ENCODE assay signal across 20 cellular contexts in the genomic region with DNA sequence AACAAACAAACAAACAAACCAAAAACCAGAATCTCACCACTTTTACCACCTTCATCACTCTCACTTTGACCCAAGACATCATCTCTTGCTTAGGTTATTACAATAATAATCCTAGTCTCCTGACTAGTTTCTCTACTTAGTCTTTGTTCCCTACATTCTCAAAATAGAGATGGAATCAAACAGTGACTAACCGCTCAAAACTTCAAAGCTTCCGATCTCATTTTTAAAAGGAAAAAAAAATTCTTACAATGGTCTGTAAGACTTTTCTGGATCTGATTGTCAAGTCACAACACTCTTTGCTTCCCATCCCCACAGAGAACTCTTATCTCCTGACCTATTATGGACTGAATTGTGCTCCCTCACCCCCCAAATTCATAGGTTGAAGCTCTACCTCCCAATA.
DNase-seq lines count a peak whose midpoint lies in the region; ATAC-seq, FAIRE-seq and TF ChIP-seq lines count a peak whose summit lies in the region.
"Had no signal": no experiment of that assay in that cellular context is flagged by ENCODE, and none has a peak within 500 bp of the region (broad histone marks: within the 10 kb centered on the region; RNA-seq: fewer than 3 reads in every experiment).

No MANE protein-coding gene starts in this region.

- no peak overlapping the region for H3K4me3 ChIP-seq in AG04450 (ENCODE audit: low read depth, low read length)
- H3K4me3 ChIP-seq in HEK293 (ENCODE audit: low read depth, low read length): no peak overlapping the region
- H3K4me3 ChIP-seq in brain microvascular endothelial cell (ENCODE audit: low read depth, low read length): no peak overlapping the region
- no peak overlapping the region for H3K4me3 ChIP-seq in neutrophil (ENCODE audit: low read depth in 1 of 2, low read length in 1 of 2)
- no peak overlapping the region for H3K4me3 ChIP-seq in left lung
- H3K4me3 ChIP-seq: cardiac muscle cell, esophagus muscularis mucosa, hepatocyte, transverse colon had no signal

- POLR2A ChIA-PET in AG04450 (lab: Yijun Ruan, JAX): no interaction called here
- POLR2A ChIA-PET in HEK293 (lab: Yijun Ruan, JAX): no interaction called here

- DNase-seq in AG04450 (ENCODE audit: low read depth, low spot score): no peak
- peak; percentile 14 for DNase-seq in brain microvascular endothelial cell
- no peak for DNase-seq in left lung
- DNase-seq in frontal cortex (ENCODE audit: low spot score in 2 of 2): no peak
- DNase-seq in NCI-H1417 (lab: John Stamatoyannopoulos, UW): no peak
- no peak for DNase-seq in NCI-H774 (lab: John Stamatoyannopoulos, UW)
- DNase-seq: activated CD4-positive, CD25-positive, alpha-beta regulatory T cell; activated naive CD8-positive, alpha-beta T cell treated with anti-CD3 and anti-CD28 coated beads, Interleukin-2, amount 10 ng/mL, durations not matched to agents 7 days and 5 days; islet precursor cell; KBM-7; NCI-H1092; NCI-H2107; NCI-H526; SIG-M5; transverse colon had no signal

- H3K9me3 ChIP-seq in AG04450 (ENCODE audit: control insufficient read depth, insufficient read depth, low read length) (no peaks in the 10 kb centered on the region), HEK293 (ENCODE audit: control insufficient read depth, insufficient read depth, low read depth, low read length) (no peaks in the 10 kb centered on the region), neutrophil (no peaks in the 10 kb centered on the region), left lung (no peaks in the 10 kb centered on the region)
- H3K9me3 ChIP-seq: esophagus muscularis mucosa, transverse colon had no signal

- in situ Hi-C loops in brain microvascular endothelial cell (cut with HindIII; ENCODE audit: low pct_ligation_motif_present, low sequenced_read_pairs): no loop called here

- no peaks in the 10 kb centered on the region for H3K36me3 ChIP-seq in HEK293 (ENCODE audit: control insufficient read depth in 2 of 2, insufficient read depth in 1 of 2, low read length in 2 of 2)
- no peaks in the 10 kb centered on the region for H3K36me3 ChIP-seq in brain microvascular endothelial cell (replicated peaks)
- H3K36me3 ChIP-seq in neutrophil: peaks cover 5% of the 10 kb centered on the region
- no peaks in the 10 kb centered on the region for H3K36me3 ChIP-seq in left lung
- H3K36me3 ChIP-seq: cardiac muscle cell, esophagus muscularis mucosa, transverse colon had no signal

- no peak for FAIRE-seq in frontal cortex (lab: Jason Lieb, UNC)

- H3K4me1 ChIP-seq in HEK293 (ENCODE audit: control insufficient read depth, insufficient read depth, low read length): peaks cover 7% of the 10 kb centered on the region
- H3K4me1 ChIP-seq in neutrophil (ENCODE audit: control insufficient read depth in 1 of 2, insufficient read depth in 1 of 2, low read depth in 1 of 2, low read length in 1 of 2): peaks cover 8 to 9% of the 10 kb centered on the region in 2 experiments
- H3K4me1 ChIP-seq in left lung: peaks cover 0 to 26% of the 10 kb centered on the region in 2 donors

- intact Hi-C loops in left lung (cut with DNase I): no loop called here

- H3K27ac ChIP-seq in AG04450 (ENCODE audit: low read depth, low read length) (peak overlapping the region; percentile 55), HEK293 (ENCODE audit: extremely low read depth, low read depth, low read length) (no peak overlapping the region), brain microvascular endothelial cell (peak overlapping the region; percentile 50), neutrophil (peak overlapping the region; percentile 40), left lung (no peak overlapping the region)
- H3K27ac ChIP-seq: cardiac muscle cell, esophagus muscularis mucosa, hepatocyte, transverse colon had no signal

- no peak for ATAC-seq in left lung

- TF ChIP-seq CTCF in AG04450 (IDR thresholded peaks at IDR 0.05; ENCODE audit: low read depth, low read length) (no peak), HEK293 (tag by site-specific recombination; IDR thresholded peaks at IDR 0.05) (no peak), brain microvascular endothelial cell (IDR thresholded peaks at IDR 0.05; ENCODE audit: low read depth, low read length, missing control alignments) (no peak), neutrophil (IDR thresholded peaks at IDR 0.05) (no peak), left lung (IDR thresholded peaks at IDR 0.05) (no peak)

- CTCF ChIA-PET in AG04450 (lab: Charles Lee) (interaction anchor here (1.7 to 7.7 kb wide), 2 partner anchors 9 to 59 kb away, joined by 4 to 119 read pairs; no protein-coding TSS in a partner anchor), HEK293 (lab: Yijun Ruan, JAX) (interaction anchor here (0.6 to 4.4 kb wide), 4 partner anchors 13 to 277 kb away, joined by 3 to 42 read pairs (median 4); partner anchors contain the start of gene NME1)

- H3K27me3 ChIP-seq in AG04450 (ENCODE audit: control insufficient read depth, insufficient read depth, low read length): no peaks in the 10 kb centered on the region
- H3K27me3 ChIP-seq in brain microvascular endothelial cell (replicated peaks): no peaks in the 10 kb centered on the region
- H3K27me3 ChIP-seq in neutrophil: no peaks in the 10 kb centered on the region
- H3K27me3 ChIP-seq in left lung: no peaks in the 10 kb centered on the region
- H3K27me3 ChIP-seq: cardiac muscle cell, esophagus muscularis mucosa, hepatocyte, transverse colon had no signal

TF ChIP-seq in HEK293, 187 proteins besides CTCF, POLR2A, EP300 and RAD21:
- TF ChIP-seq ZNF16 (tag by site-specific recombination; IDR thresholded peaks at IDR 0.05; ENCODE audit: low read depth) (no peak), TRIM28 (IDR thresholded peaks at IDR 0.05; ENCODE audit: borderline replicate concordance, low read length) (no peak), PRDM1 (tag by site-specific recombination; IDR thresholded peaks at IDR 0.05) (peak; percentile 32; the same call in 1 of the 2 replicates), ZNF777 (tag by site-specific recombination; IDR thresholded peaks at IDR 0.05; ENCODE audit: borderline replicate concordance) (no peak)

Comparison
In these comparisons a context has a peak if more than half of its experiments do, and no peak if none do; other contexts are left out.
1. H3K27ac ChIP-seq: peak in AG04450 (single experiment), brain microvascular endothelial cell (single experiment) and neutrophil (single experiment); none in HEK293 (single experiment) and left lung (0 of 2).